In the genomic region with DNA sequence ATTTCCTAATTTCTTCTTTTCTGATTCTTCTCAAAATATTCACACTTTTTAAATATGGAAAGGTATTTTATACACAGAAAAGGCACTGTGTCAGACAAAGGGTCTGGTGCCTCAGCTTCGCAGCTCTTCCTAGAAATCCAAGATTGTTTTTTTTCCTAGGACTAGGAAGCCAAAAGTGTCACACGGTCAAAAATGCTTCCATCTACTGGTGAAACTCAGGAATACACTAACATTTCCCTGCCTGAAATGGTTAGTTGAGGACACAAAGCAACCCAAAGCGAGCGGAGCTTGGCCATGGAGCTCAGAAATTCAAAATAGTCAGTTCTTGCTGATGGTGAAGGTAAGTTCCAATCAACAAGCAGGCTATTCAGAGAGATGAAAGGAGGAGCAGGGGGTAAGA, we compare ENCODE assay signal across 8 cellular contexts.
DNase-seq lines count a peak whose midpoint lies in the region; ATAC-seq and TF ChIP-seq lines count a peak whose summit lies in the region.

No MANE protein-coding gene starts in this region.

- DNase-seq in DMS53 (lab: John Stamatoyannopoulos, UW) (peak; percentile 66), NCI-H1694 (lab: John Stamatoyannopoulos, UW) (peak; percentile 1), endodermal cell (peak; percentile 54)
- no peak for DNase-seq in natural killer cell treated with Interleukin-12 subunit alpha and Interleukin-12 subunit beta and Interleukin-15 and Interleukin-18, amount 100 ng/mL, for 72 hours (ENCODE audit: low spot score)
- DNase-seq in NK-92 treated with Interleukin-12 subunit alpha and Interleukin-12 subunit beta, amount 100 ng/mL, for 24 hours (lab: John Stamatoyannopoulos, UW) = no peak
- no peak for DNase-seq in stimulated activated naive CD8-positive, alpha-beta T cell treated with anti-CD3 and anti-CD28 coated beads, Interleukin-15, amount 100 ng/mL, for 72 hours

- no peaks in the 10 kb centered on the region for H3K36me3 ChIP-seq in endodermal cell (ENCODE audit: control insufficient read depth, insufficient read depth, low read length)
- no peaks in the 10 kb centered on the region for H3K36me3 ChIP-seq in neural cell (ENCODE audit: insufficient read depth, low read length)

- peaks cover 10% of the 10 kb centered on the region for H3K4me1 Mint-ChIP-seq in endodermal cell
- no peaks in the 10 kb centered on the region for H3K4me1 Mint-ChIP-seq in natural killer cell treated with Interleukin-12 subunit alpha and Interleukin-12 subunit beta and Interleukin-15 and Interleukin-18, amount 100 ng/mL, for 72 hours (ENCODE audit: low read depth in 2 of 2)
- H3K4me1 Mint-ChIP-seq in stimulated activated naive CD8-positive, alpha-beta T cell treated with anti-CD3 and anti-CD28 coated beads, Interleukin-15, amount 100 ng/mL, for 72 hours = no peaks in the 10 kb centered on the region

- H3K27me3 ChIP-seq in endodermal cell (ENCODE audit: control insufficient read depth, insufficient read depth, low read length, poor library complexity, severe bottlenecking) = peaks cover 9% of the 10 kb centered on the region
- H3K27me3 ChIP-seq in neural cell (ENCODE audit: insufficient read depth, low read depth, low read length) = no peaks in the 10 kb centered on the region

- H4K20me1 ChIP-seq in neural cell (ENCODE audit: insufficient read depth) = no peaks in the 10 kb centered on the region

- no peaks in the 10 kb centered on the region for H3F3A ChIP-seq in neural cell (ENCODE audit: insufficient read depth, low read length, poor library complexity, severe bottlenecking)

- H3K9me3 ChIP-seq in endodermal cell (ENCODE audit: control insufficient read depth, low read length) (no peaks in the 10 kb centered on the region), neural cell (ENCODE audit: low read length) (no peaks in the 10 kb centered on the region)

- no peak overlapping the region for H3K4me2 ChIP-seq in neural cell (ENCODE audit: low read length)

- H3K27me3 Mint-ChIP-seq in endodermal cell (ENCODE audit: insufficient read depth) = peaks cover 3% of the 10 kb centered on the region
- peaks cover 2 to 15% of the 10 kb centered on the region in 2 donors for H3K27me3 Mint-ChIP-seq in natural killer cell treated with Interleukin-12 subunit alpha and Interleukin-12 subunit beta and Interleukin-15 and Interleukin-18, amount 100 ng/mL, for 72 hours
- peaks cover 6% of the 10 kb centered on the region for H3K27me3 Mint-ChIP-seq in stimulated activated naive CD8-positive, alpha-beta T cell treated with anti-CD3 and anti-CD28 coated beads, Interleukin-15, amount 100 ng/mL, for 72 hours

- H3K9ac ChIP-seq in endodermal cell (ENCODE audit: extremely low read depth, low read length, poor library complexity, severe bottlenecking) = no peak overlapping the region
- H3K9ac ChIP-seq in neural cell (ENCODE audit: low read length) = no peak overlapping the region

- no peak for TF ChIP-seq EP300 in neural cell (conservative IDR thresholded peaks at IDR 0.05; ENCODE audit: poor library complexity, severe bottlenecking)

- no peak overlapping the region for H2AFZ ChIP-seq in neural cell (ENCODE audit: low read depth, low read length)

- no peak overlapping the region for H3K27ac ChIP-seq in endodermal cell (ENCODE audit: low read depth, low read length)
- no peak overlapping the region for H3K27ac ChIP-seq in neural cell (ENCODE audit: low read length)

- no peaks in the 10 kb centered on the region for H3K9me3 Mint-ChIP-seq in endodermal cell
- no peaks in the 10 kb centered on the region for H3K9me3 Mint-ChIP-seq in natural killer cell treated with Interleukin-12 subunit alpha and Interleukin-12 subunit beta and Interleukin-15 and Interleukin-18, amount 100 ng/mL, for 72 hours
- no peaks in the 10 kb centered on the region for H3K9me3 Mint-ChIP-seq in stimulated activated naive CD8-positive, alpha-beta T cell treated with anti-CD3 and anti-CD28 coated beads, Interleukin-15, amount 100 ng/mL, for 72 hours

- ATAC-seq in natural killer cell treated with Interleukin-12 subunit alpha and Interleukin-12 subunit beta and Interleukin-15 and Interleukin-18, amount 100 ng/mL, for 72 hours = no peak
- ATAC-seq in stimulated activated naive CD8-positive, alpha-beta T cell treated with anti-CD3 and anti-CD28 coated beads, Interleukin-15, amount 100 ng/mL, for 72 hours = no peak
- no peak for ATAC-seq in HG03045 (IDR thresholded peaks at IDR 0.05; ENCODE audit: unreplicated experiment)

- H3K4me3 Mint-ChIP-seq in endodermal cell = no peak overlapping the region
- H3K4me3 Mint-ChIP-seq in natural killer cell treated with Interleukin-12 subunit alpha and Interleukin-12 subunit beta and Interleukin-15 and Interleukin-18, amount 100 ng/mL, for 72 hours = no peak overlapping the region
- H3K4me3 Mint-ChIP-seq in stimulated activated naive CD8-positive, alpha-beta T cell treated with anti-CD3 and anti-CD28 coated beads, Interleukin-15, amount 100 ng/mL, for 72 hours = no peak overlapping the region

- 36 to 67% methylated on average over 1 to 4 of the region's 4 CpGs for WGBS in endodermal cell (ENCODE audit: insufficient coverage in 1 of 2, insufficient read length in 1 of 2), 2 experiments

- H3K4me3 ChIP-seq in endodermal cell (ENCODE audit: low read length) (no peak overlapping the region), neural cell (ENCODE audit: low read length) (no peak overlapping the region)

- H3K27ac Mint-ChIP-seq in endodermal cell = no peak overlapping the region
- no peak overlapping the region for H3K27ac Mint-ChIP-seq in natural killer cell treated with Interleukin-12 subunit alpha and Interleukin-12 subunit beta and Interleukin-15 and Interleukin-18, amount 100 ng/mL, for 72 hours
- no peak overlapping the region for H3K27ac Mint-ChIP-seq in stimulated activated naive CD8-positive, alpha-beta T cell treated with anti-CD3 and anti-CD28 coated beads, Interleukin-15, amount 100 ng/mL, for 72 hours

- no peaks in the 10 kb centered on the region for H3K9me2 ChIP-seq in neural cell (ENCODE audit: insufficient read depth, low read length)

- TF ChIP-seq RAD21 in neural cell (conservative IDR thresholded peaks at IDR 0.05) = no peak

- TF ChIP-seq CTCF in endodermal cell (conservative IDR thresholded peaks at IDR 0.05) (peak; percentile 76), neural cell (IDR thresholded peaks at IDR 0.05; ENCODE audit: poor library complexity, severe bottlenecking) (peak; percentile 47)

- no peaks in the 10 kb centered on the region for H3K4me1 ChIP-seq in endodermal cell (ENCODE audit: control insufficient read depth, insufficient read depth, low read length)

- H3K79me2 ChIP-seq in neural cell (replicated peaks; ENCODE audit: insufficient read depth, low read length) = no peaks in the 10 kb centered on the region

- H3K36me3 Mint-ChIP-seq in endodermal cell (ENCODE audit: low read depth) = no peaks in the 10 kb centered on the region
- no peaks in the 10 kb centered on the region for H3K36me3 Mint-ChIP-seq in natural killer cell treated with Interleukin-12 subunit alpha and Interleukin-12 subunit beta and Interleukin-15 and Interleukin-18, amount 100 ng/mL, for 72 hours

TF ChIP-seq in neural cell, 6 proteins besides CTCF, POLR2A, EP300 and RAD21:
- TF ChIP-seq POLR2AphosphoS5 (IDR thresholded peaks at IDR 0.05) (no peak), MXI1 (conservative IDR thresholded peaks at IDR 0.05; ENCODE audit: poor library complexity, severe bottlenecking) (no peak), TAF1 (IDR thresholded peaks at IDR 0.05; ENCODE audit: low read depth) (no peak), SMC3 (conservative IDR thresholded peaks at IDR 0.05; ENCODE audit: poor library complexity) (peak; percentile 50), EZH2 (IDR thresholded peaks at IDR 0.05; ENCODE audit: borderline replicate concordance, insufficient read depth, low read length, poor library complexity, severe bottlenecking) (no peak)
- TF ChIP-seq, protein P1, sequence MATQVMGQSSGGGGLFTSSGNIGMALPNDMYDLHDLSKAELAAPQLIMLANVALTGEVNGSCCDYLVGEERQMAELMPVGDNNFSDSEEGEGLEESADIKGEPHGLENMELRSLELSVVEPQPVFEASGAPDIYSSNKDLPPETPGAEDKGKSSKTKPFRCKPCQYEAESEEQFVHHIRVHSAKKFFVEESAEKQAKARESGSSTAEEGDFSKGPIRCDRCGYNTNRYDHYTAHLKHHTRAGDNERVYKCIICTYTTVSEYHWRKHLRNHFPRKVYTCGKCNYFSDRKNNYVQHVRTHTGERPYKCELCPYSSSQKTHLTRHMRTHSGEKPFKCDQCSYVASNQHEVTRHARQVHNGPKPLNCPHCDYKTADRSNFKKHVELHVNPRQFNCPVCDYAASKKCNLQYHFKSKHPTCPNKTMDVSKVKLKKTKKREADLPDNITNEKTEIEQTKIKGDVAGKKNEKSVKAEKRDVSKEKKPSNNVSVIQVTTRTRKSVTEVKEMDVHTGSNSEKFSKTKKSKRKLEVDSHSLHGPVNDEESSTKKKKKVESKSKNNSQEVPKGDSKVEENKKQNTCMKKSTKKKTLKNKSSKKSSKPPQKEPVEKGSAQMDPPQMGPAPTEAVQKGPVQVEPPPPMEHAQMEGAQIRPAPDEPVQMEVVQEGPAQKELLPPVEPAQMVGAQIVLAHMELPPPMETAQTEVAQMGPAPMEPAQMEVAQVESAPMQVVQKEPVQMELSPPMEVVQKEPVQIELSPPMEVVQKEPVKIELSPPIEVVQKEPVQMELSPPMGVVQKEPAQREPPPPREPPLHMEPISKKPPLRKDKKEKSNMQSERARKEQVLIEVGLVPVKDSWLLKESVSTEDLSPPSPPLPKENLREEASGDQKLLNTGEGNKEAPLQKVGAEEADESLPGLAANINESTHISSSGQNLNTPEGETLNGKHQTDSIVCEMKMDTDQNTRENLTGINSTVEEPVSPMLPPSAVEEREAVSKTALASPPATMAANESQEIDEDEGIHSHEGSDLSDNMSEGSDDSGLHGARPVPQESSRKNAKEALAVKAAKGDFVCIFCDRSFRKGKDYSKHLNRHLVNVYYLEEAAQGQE (IDR thresholded peaks at IDR 0.05; ENCODE audit: borderline replicate concordance) = no peak

Comparison
In these comparisons a context has a peak if more than half of its experiments do, and no peak if none do; other contexts are left out.
1. DNase-seq: peak in DMS53 (single experiment), NCI-H1694 (single experiment) and endodermal cell (single experiment); none in natural killer cell treated with Interleukin-12 subunit alpha and Interleukin-12 subunit beta and Interleukin-15 and Interleukin-18, amount 100 ng/mL, for 72 hours (single experiment), NK-92 treated with Interleukin-12 subunit alpha and Interleukin-12 subunit beta, amount 100 ng/mL, for 24 hours (single experiment) and stimulated activated naive CD8-positive, alpha-beta T cell treated with anti-CD3 and anti-CD28 coated beads, Interleukin-15, amount 100 ng/mL, for 72 hours (0 of 2).